In the genomic region with DNA sequence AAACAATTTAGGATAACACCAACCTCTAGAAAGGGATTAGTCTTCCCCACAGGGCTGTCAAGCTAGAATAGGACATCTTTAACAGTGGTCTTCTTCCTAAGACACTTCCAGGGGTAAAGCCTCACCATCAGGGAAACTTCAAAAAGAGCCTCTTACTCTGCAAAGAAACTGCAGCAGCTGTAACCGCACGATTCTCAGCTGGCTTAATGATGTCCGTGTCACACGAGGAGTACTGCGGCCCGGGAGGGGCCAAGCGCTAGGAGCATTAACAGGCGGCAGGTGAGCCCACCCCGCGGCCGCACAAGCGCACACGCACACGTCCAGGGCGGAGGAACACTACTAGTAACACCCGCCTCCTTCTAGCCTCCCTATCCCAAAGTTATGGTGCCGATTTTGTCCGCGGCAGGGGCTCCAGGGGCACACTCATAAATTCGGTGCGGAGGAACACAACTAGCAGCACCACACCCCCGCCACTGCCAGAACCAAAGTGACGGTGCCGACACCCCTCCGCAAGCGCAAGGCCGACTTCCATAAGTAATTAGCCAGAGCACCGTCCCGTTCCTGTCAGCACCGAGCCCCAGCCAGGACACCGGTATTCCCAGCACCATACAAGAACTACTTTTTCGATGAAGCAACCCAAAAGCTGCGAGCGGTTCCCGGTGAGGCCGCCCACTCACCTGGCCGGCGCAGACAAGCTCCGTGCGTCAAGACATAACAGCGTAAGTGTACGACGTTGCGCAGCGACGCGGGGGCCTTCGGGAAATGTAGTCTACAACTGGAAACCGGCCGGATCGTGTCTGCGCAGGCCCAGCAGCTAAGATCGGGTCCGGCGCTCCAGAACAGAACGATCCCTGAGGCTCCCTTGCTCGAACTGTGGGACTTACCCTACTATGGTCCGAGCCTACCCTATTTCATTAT, we compare ENCODE assay signal across 1 cellular context.
TF ChIP-seq lines count a peak whose summit lies in the region.

A gene (plus strand): TSS at position 813 of the 918 bp plus-strand sequence. CDS start 3,572 bp downstream, outside the sequence.
A gene (minus strand): TSS at position 729 of the 918 bp plus-strand sequence. CDS start 8,116 bp downstream, outside the sequence.

TF ChIP-seq in HepG2, 621 proteins besides CTCF, POLR2A, EP300 and RAD21 (continued from another document and continues in another):
- no peak for TF ChIP-seq ZNF567 (CRISPR knock-in tag; IDR thresholded peaks at IDR 0.05; ENCODE audit: borderline replicate concordance)
- TF ChIP-seq ZNF792 (CRISPR knock-in tag; IDR thresholded peaks at IDR 0.05): peak; percentile 61; the same call in 1 of the 2 replicates
- no peak for TF ChIP-seq TRIM24 (CRISPR knock-in tag; IDR thresholded peaks at IDR 0.05)
- TF ChIP-seq, protein P1, sequence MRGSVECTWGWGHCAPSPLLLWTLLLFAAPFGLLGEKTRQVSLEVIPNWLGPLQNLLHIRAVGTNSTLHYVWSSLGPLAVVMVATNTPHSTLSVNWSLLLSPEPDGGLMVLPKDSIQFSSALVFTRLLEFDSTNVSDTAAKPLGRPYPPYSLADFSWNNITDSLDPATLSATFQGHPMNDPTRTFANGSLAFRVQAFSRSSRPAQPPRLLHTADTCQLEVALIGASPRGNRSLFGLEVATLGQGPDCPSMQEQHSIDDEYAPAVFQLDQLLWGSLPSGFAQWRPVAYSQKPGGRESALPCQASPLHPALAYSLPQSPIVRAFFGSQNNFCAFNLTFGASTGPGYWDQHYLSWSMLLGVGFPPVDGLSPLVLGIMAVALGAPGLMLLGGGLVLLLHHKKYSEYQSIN (CRISPR knock-in tag; IDR thresholded peaks at IDR 0.05; ENCODE audit: borderline replicate concordance): no peak
- TF ChIP-seq NPAS2 (CRISPR knock-in tag; IDR thresholded peaks at IDR 0.05; ENCODE audit: borderline replicate concordance): no peak
- TF ChIP-seq MTF2 (CRISPR knock-in tag; IDR thresholded peaks at IDR 0.05; ENCODE audit: borderline replicate concordance): no peak
- no peak for TF ChIP-seq ZNF468 (CRISPR knock-in tag; IDR thresholded peaks at IDR 0.05)
- no peak for TF ChIP-seq PAX8 (CRISPR knock-in tag; IDR thresholded peaks at IDR 0.05; ENCODE audit: borderline replicate concordance)
- TF ChIP-seq, protein P2, sequence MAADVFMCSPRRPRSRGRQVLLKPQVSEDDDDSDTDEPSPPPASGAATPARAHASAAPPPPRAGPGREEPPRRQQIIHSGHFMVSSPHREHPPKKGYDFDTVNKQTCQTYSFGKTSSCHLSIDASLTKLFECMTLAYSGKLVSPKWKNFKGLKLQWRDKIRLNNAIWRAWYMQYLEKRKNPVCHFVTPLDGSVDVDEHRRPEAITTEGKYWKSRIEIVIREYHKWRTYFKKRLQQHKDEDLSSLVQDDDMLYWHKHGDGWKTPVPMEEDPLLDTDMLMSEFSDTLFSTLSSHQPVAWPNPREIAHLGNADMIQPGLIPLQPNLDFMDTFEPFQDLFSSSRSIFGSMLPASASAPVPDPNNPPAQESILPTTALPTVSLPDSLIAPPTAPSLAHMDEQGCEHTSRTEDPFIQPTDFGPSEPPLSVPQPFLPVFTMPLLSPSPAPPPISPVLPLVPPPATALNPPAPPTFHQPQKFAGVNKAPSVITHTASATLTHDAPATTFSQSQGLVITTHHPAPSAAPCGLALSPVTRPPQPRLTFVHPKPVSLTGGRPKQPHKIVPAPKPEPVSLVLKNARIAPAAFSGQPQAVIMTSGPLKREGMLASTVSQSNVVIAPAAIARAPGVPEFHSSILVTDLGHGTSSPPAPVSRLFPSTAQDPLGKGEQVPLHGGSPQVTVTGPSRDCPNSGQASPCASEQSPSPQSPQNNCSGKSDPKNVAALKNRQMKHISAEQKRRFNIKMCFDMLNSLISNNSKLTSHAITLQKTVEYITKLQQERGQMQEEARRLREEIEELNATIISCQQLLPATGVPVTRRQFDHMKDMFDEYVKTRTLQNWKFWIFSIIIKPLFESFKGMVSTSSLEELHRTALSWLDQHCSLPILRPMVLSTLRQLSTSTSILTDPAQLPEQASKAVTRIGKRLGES (CRISPR knock-in tag; IDR thresholded peaks at IDR 0.05; ENCODE audit: borderline replicate concordance): no peak
- peak; percentile 77; the same call in 1 of the 2 replicates for TF ChIP-seq EED (CRISPR knock-in tag; IDR thresholded peaks at IDR 0.05)
- peak; percentile 76 for TF ChIP-seq RBM39 (IDR thresholded peaks at IDR 0.05; ENCODE audit: low read depth, low read length, poor library complexity, severe bottlenecking)
- TF ChIP-seq ZFYVE20 (CRISPR knock-in tag; IDR thresholded peaks at IDR 0.05; ENCODE audit: borderline replicate concordance, low read depth): no peak
- TF ChIP-seq, protein P3, sequence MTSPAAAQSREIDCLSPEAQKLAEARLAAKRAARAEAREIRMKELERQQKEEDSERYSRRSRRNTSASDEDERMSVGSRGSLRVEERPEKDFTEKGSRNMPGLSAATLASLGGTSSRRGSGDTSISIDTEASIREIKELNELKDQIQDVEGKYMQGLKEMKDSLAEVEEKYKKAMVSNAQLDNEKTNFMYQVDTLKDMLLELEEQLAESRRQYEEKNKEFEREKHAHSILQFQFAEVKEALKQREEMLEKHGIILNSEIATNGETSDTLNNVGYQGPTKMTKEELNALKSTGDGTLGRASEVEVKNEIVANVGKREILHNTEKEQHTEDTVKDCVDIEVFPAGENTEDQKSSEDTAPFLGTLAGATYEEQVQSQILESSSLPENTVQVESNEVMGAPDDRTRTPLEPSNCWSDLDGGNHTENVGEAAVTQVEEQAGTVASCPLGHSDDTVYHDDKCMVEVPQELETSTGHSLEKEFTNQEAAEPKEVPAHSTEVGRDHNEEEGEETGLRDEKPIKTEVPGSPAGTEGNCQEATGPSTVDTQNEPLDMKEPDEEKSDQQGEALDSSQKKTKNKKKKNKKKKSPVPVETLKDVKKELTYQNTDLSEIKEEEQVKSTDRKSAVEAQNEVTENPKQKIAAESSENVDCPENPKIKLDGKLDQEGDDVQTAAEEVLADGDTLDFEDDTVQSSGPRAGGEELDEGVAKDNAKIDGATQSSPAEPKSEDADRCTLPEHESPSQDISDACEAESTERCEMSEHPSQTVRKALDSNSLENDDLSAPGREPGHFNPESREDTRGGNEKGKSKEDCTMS (CRISPR knock-in tag; conservative IDR thresholded peaks at IDR 0.05): no peak
- TF ChIP-seq ZSCAN9 (CRISPR knock-in tag; IDR thresholded peaks at IDR 0.05; ENCODE audit: borderline replicate concordance): peak; percentile 57; the same call in 1 of the 2 replicates
- TF ChIP-seq SMYD3 (CRISPR knock-in tag; IDR thresholded peaks at IDR 0.05): no peak
- TF ChIP-seq ZNF577 (CRISPR knock-in tag; IDR thresholded peaks at IDR 0.05; ENCODE audit: borderline replicate concordance, low read depth): no peak
- TF ChIP-seq ZBTB3 (CRISPR knock-in tag; IDR thresholded peaks at IDR 0.05; ENCODE audit: borderline replicate concordance, low read depth): no peak
- TF ChIP-seq ZNF510 (CRISPR knock-in tag; IDR thresholded peaks at IDR 0.05; ENCODE audit: low read depth): no peak
- 0 out of 2 replicates have a peak, but pooled peaks have one; percentile 43 for TF ChIP-seq CBFB (CRISPR knock-in tag; IDR thresholded peaks at IDR 0.05)
- no peak for TF ChIP-seq SYNCRIP (IDR thresholded peaks at IDR 0.05; ENCODE audit: insufficient read depth, low read depth, low read length)
- TF ChIP-seq ZNF589 (CRISPR knock-in tag; conservative IDR thresholded peaks at IDR 0.05): no peak
- TF ChIP-seq, protein P4, sequence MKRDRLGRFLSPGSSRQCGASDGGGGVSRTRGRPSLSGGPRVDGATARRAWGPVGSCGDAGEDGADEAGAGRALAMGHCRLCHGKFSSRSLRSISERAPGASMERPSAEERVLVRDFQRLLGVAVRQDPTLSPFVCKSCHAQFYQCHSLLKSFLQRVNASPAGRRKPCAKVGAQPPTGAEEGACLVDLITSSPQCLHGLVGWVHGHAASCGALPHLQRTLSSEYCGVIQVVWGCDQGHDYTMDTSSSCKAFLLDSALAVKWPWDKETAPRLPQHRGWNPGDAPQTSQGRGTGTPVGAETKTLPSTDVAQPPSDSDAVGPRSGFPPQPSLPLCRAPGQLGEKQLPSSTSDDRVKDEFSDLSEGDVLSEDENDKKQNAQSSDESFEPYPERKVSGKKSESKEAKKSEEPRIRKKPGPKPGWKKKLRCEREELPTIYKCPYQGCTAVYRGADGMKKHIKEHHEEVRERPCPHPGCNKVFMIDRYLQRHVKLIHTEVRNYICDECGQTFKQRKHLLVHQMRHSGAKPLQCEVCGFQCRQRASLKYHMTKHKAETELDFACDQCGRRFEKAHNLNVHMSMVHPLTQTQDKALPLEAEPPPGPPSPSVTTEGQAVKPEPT (CRISPR knock-in tag; IDR thresholded peaks at IDR 0.05; ENCODE audit: low read depth): no peak
- TF ChIP-seq ZNF138 (CRISPR knock-in tag; IDR thresholded peaks at IDR 0.05; ENCODE audit: low read depth): no peak
- TF ChIP-seq, protein P5, sequence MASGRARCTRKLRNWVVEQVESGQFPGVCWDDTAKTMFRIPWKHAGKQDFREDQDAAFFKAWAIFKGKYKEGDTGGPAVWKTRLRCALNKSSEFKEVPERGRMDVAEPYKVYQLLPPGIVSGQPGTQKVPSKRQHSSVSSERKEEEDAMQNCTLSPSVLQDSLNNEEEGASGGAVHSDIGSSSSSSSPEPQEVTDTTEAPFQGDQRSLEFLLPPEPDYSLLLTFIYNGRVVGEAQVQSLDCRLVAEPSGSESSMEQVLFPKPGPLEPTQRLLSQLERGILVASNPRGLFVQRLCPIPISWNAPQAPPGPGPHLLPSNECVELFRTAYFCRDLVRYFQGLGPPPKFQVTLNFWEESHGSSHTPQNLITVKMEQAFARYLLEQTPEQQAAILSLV (CRISPR knock-in tag; IDR thresholded peaks at IDR 0.05; ENCODE audit: borderline replicate concordance): no peak; the same call in 1 of the 2 replicates
- TF ChIP-seq, protein P6, sequence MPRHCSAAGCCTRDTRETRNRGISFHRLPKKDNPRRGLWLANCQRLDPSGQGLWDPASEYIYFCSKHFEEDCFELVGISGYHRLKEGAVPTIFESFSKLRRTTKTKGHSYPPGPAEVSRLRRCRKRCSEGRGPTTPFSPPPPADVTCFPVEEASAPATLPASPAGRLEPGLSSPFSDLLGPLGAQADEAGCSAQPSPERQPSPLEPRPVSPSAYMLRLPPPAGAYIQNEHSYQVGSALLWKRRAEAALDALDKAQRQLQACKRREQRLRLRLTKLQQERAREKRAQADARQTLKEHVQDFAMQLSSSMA (CRISPR knock-in tag; IDR thresholded peaks at IDR 0.05): no peak
- TF ChIP-seq ZBTB38 (CRISPR knock-in tag; IDR thresholded peaks at IDR 0.05): peak; percentile 21; the same call in 1 of the 2 replicates
- no peak for TF ChIP-seq MTA3 (CRISPR knock-in tag; IDR thresholded peaks at IDR 0.05)
- TF ChIP-seq, protein P7, sequence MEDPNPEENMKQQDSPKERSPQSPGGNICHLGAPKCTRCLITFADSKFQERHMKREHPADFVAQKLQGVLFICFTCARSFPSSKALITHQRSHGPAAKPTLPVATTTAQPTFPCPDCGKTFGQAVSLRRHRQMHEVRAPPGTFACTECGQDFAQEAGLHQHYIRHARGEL (CRISPR knock-in tag; IDR thresholded peaks at IDR 0.05): no peak
- TF ChIP-seq CAMTA2 (CRISPR knock-in tag; IDR thresholded peaks at IDR 0.05; ENCODE audit: borderline replicate concordance): no peak
- TF ChIP-seq ZNF292 (CRISPR knock-in tag; IDR thresholded peaks at IDR 0.05; ENCODE audit: borderline replicate concordance, low read depth): peak; percentile 64; the same call in 1 of the 2 replicates
- no peak for TF ChIP-seq ZNF180 (CRISPR knock-in tag; IDR thresholded peaks at IDR 0.05; ENCODE audit: borderline replicate concordance, low read depth)
- TF ChIP-seq FOXP1 (IDR thresholded peaks at IDR 0.05): no peak
- TF ChIP-seq FOXP1 (CRISPR knock-in tag; IDR thresholded peaks at IDR 0.05): no peak
- TF ChIP-seq, protein P8, sequence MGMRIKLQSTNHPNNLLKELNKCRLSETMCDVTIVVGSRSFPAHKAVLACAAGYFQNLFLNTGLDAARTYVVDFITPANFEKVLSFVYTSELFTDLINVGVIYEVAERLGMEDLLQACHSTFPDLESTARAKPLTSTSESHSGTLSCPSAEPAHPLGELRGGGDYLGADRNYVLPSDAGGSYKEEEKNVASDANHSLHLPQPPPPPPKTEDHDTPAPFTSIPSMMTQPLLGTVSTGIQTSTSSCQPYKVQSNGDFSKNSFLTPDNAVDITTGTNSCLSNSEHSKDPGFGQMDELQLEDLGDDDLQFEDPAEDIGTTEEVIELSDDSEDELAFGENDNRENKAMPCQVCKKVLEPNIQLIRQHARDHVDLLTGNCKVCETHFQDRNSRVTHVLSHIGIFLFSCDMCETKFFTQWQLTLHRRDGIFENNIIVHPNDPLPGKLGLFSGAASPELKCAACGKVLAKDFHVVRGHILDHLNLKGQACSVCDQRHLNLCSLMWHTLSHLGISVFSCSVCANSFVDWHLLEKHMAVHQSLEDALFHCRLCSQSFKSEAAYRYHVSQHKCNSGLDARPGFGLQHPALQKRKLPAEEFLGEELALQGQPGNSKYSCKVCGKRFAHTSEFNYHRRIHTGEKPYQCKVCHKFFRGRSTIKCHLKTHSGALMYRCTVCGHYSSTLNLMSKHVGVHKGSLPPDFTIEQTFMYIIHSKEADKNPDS (CRISPR knock-in tag; IDR thresholded peaks at IDR 0.05): no peak
- no peak for TF ChIP-seq ZNF10 (CRISPR knock-in tag; IDR thresholded peaks at IDR 0.05; ENCODE audit: borderline replicate concordance, low read depth)
- no peak for TF ChIP-seq ZNF20 (CRISPR knock-in tag; IDR thresholded peaks at IDR 0.05)
- TF ChIP-seq AGO1 (IDR thresholded peaks at IDR 0.05; ENCODE audit: low read depth, low read length, poor library complexity, severe bottlenecking): no peak
- TF ChIP-seq KDM5A (IDR thresholded peaks at IDR 0.05; ENCODE audit: borderline replicate concordance, low read length): no peak; the same call in 1 of the 2 replicates
- TF ChIP-seq, protein P9, sequence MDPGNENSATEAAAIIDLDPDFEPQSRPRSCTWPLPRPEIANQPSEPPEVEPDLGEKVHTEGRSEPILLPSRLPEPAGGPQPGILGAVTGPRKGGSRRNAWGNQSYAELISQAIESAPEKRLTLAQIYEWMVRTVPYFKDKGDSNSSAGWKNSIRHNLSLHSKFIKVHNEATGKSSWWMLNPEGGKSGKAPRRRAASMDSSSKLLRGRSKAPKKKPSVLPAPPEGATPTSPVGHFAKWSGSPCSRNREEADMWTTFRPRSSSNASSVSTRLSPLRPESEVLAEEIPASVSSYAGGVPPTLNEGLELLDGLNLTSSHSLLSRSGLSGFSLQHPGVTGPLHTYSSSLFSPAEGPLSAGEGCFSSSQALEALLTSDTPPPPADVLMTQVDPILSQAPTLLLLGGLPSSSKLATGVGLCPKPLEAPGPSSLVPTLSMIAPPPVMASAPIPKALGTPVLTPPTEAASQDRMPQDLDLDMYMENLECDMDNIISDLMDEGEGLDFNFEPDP (CRISPR knock-in tag; conservative IDR thresholded peaks at IDR 0.05): no peak
- TF ChIP-seq TEAD2 (CRISPR knock-in tag; IDR thresholded peaks at IDR 0.05): no peak
- TF ChIP-seq ARNT (IDR thresholded peaks at IDR 0.05): no peak
- TF ChIP-seq, protein P10, sequence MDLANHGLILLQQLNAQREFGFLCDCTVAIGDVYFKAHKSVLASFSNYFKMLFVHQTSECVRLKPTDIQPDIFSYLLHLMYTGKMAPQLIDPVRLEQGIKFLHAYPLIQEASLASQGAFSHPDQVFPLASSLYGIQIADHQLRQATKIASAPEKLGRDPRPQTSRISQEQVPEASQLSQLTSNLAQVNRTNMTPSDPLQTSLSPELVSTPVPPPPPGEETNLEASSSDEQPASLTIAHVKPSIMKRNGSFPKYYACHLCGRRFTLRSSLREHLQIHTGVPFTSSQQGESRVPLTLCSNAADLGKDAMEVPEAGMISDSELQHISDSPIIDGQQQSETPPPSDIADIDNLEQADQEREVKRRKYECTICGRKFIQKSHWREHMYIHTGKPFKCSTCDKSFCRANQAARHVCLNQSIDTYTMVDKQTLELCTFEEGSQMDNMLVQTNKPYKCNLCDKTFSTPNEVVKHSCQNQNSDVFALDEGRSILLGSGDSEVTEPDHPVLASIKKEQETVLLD (CRISPR knock-in tag; IDR thresholded peaks at IDR 0.05; ENCODE audit: low read depth): no peak; the same call in 1 of the 2 replicates
- TF ChIP-seq ZNF101 (CRISPR knock-in tag; IDR thresholded peaks at IDR 0.05; ENCODE audit: borderline replicate concordance, low read depth): no peak
- peak; percentile 87 for TF ChIP-seq GABPB1 (CRISPR knock-in tag; IDR thresholded peaks at IDR 0.05)
- no peak for TF ChIP-seq ZNF530 (CRISPR knock-in tag; IDR thresholded peaks at IDR 0.05; ENCODE audit: low read depth)
